Comparison of ENCODE assay signal across 21 cellular contexts in genomic region chr5:133749331-133749985, GRCh38.
DNase-seq lines count a peak whose midpoint lies in the region; ATAC-seq, FAIRE-seq and TF ChIP-seq lines count a peak whose summit lies in the region.
"Had no signal": no experiment of that assay in that cellular context is flagged by ENCODE, and none has a peak within 500 bp of the region (broad histone marks: within the 10 kb centered on the region; RNA-seq: fewer than 3 reads in every experiment).

No MANE protein-coding gene starts in this region.

- no peak overlapping the region for H3K4me2 ChIP-seq in GM12878 (ENCODE audit: control insufficient read depth, insufficient read depth)

- no peak overlapping the region for H3K4me3 Mint-ChIP-seq in activated T-cell treated with anti-CD3 and anti-CD28 coated beads, Interleukin-2, amount 50 U/mL, for 72 hours
- H3K4me3 Mint-ChIP-seq in stimulated activated effector memory CD8-positive, alpha-beta T cell treated with anti-CD3 and anti-CD28 coated beads, Interleukin-12 subunit alpha, Interleukin-12 subunit beta, amount 100 ng/mL, for 72 hours: no peak overlapping the region

- in situ Hi-C loops in GM12878 (cut with MboI): no loop called here

- SMC1A ChIA-PET in GM12878 (lab: Charles Lee; ENCODE audit: uncharacterized antibody, unreplicated experiment): interaction anchor here (0.9 to 1.8 kb wide), 3 partner anchors 23 to 75 kb away, joined by 3 to 7 read pairs (median 3); no protein-coding TSS in a partner anchor

- no peaks in the 10 kb centered on the region for H3K79me2 ChIP-seq in GM12878 (ENCODE audit: control insufficient read depth, insufficient read depth, low read length)

- H3K4me3 ChIP-seq in GM12878: no peak overlapping the region
- H3K4me3 ChIP-seq: MG63 had no signal

- ATAC-seq in activated T-cell treated with anti-CD3 and anti-CD28 coated beads, Interleukin-2, amount 50 U/mL, for 72 hours (replicated peaks in 1 of 2): peak; percentile 80 to 93
- peak; percentile 54 for ATAC-seq in GM12878
- peak; percentile 69 for ATAC-seq in stimulated activated effector memory CD8-positive, alpha-beta T cell treated with anti-CD3 and anti-CD28 coated beads, Interleukin-12 subunit alpha, Interleukin-12 subunit beta, amount 100 ng/mL, for 72 hours
- no peak for ATAC-seq in GM18505 (IDR thresholded peaks at IDR 0.05; ENCODE audit: unreplicated experiment)

- POLR2A ChIA-PET in GM12878 (lab: Charles Lee): interaction anchor here (0.6 to 1.3 kb wide), 3 partner anchors 71 to 772 kb away, joined by 3 to 4 read pairs (median 4); no protein-coding TSS in a partner anchor

- no peaks in the 10 kb centered on the region for H3K9me3 Mint-ChIP-seq in activated T-cell treated with anti-CD3 and anti-CD28 coated beads, Interleukin-2, amount 50 U/mL, for 72 hours
- H3K9me3 Mint-ChIP-seq in stimulated activated effector memory CD8-positive, alpha-beta T cell treated with anti-CD3 and anti-CD28 coated beads, Interleukin-12 subunit alpha, Interleukin-12 subunit beta, amount 100 ng/mL, for 72 hours: no peaks in the 10 kb centered on the region

- 18% methylated on average over 3 of the region's 3 CpGs for WGBS in GM12878 (ENCODE audit: insufficient coverage, insufficient replicate concordance, low lambda C conversion rate, missing lambda C conversion rate)

- H3K27ac ChIP-seq in GM12878 (ENCODE audit: control insufficient read depth, insufficient read depth): no peak overlapping the region
- H3K27ac ChIP-seq: C4-2B had no signal

- H3K27ac Mint-ChIP-seq in activated T-cell treated with anti-CD3 and anti-CD28 coated beads, Interleukin-2, amount 50 U/mL, for 72 hours: no peak overlapping the region
- H3K27ac Mint-ChIP-seq in stimulated activated effector memory CD8-positive, alpha-beta T cell treated with anti-CD3 and anti-CD28 coated beads, Interleukin-12 subunit alpha, Interleukin-12 subunit beta, amount 100 ng/mL, for 72 hours: no peak overlapping the region

- TF ChIP-seq EP300 in GM12878 (IDR thresholded peaks at IDR 0.05; ENCODE audit: borderline replicate concordance in 1 of 2, control insufficient read depth in 1 of 2, low read depth in 2 of 2, low read length in 2 of 2): no peak

- H2AFZ ChIP-seq in GM12878 (ENCODE audit: control insufficient read depth, low read depth, low read length): no peak overlapping the region

- no peaks in the 10 kb centered on the region; a peak in 1 of 4 replicates for H3K27me3 ChIP-seq in GM12878 (replicated peaks in 1 of 2; ENCODE audit: control insufficient read depth in 2 of 2, insufficient read depth in 2 of 2, low read length in 1 of 2)
- H3K27me3 ChIP-seq: MG63 had no signal

- FAIRE-seq in GM12878 (lab: Jason Lieb, UNC): no peak
- FAIRE-seq: GM12892, H1 had no signal

- H3K9me3 ChIP-seq in GM12878 (replicated peaks; ENCODE audit: control insufficient read depth, insufficient read depth, low read length): no peaks in the 10 kb centered on the region; the same call in 2 of the 3 replicates

- no peak overlapping the region for H3K9ac ChIP-seq in GM12878 (ENCODE audit: control insufficient read depth, insufficient read depth, low read length)

- no peaks in the 10 kb centered on the region for H3K36me3 ChIP-seq in GM12878 (ENCODE audit: control insufficient read depth in 2 of 2, insufficient read depth in 2 of 2, low read length in 1 of 2)
- H3K36me3 ChIP-seq: MG63 had no signal

- no peaks in the 10 kb centered on the region for H3K4me1 ChIP-seq in GM12878 (ENCODE audit: control insufficient read depth, insufficient read depth, low read length)

- TF ChIP-seq POLR2A in GM12878 (IDR thresholded peaks at IDR 0.05; ENCODE audit: low read depth, low read length) (no peak), GM18505 (IDR thresholded peaks at IDR 0.05; ENCODE audit: borderline replicate concordance, extremely low read depth, insufficient read depth, insufficient read length) (no peak)

- DNase-seq in activated T-cell treated with anti-CD3 and anti-CD28 coated beads, Interleukin-2, amount 50 U/mL, for 72 hours: peak; percentile 21 to 25
- DNase-seq in activated T-cell treated with anti-CD3 and anti-CD28 coated beads, Interleukin-2, amount 50 U/mL, for 1 hour: no peak
- peak; percentile 32 for DNase-seq in M059J (ENCODE audit: low read depth)
- no peak for DNase-seq in GM12878 (ENCODE audit: low read depth, low spot score)
- no peak for DNase-seq in stimulated activated effector memory CD8-positive, alpha-beta T cell treated with anti-CD3 and anti-CD28 coated beads, Interleukin-12 subunit alpha, Interleukin-12 subunit beta, amount 100 ng/mL, for 72 hours (ENCODE audit: low spot score in 2 of 2)
- no peak for DNase-seq in HuH-7.5 (ENCODE audit: low spot score)
- DNase-seq in activated gamma-delta T cell treated with Interleukin-2 at 50 U/mL for 16 hours: no peak
- DNase-seq: DMS 273 treated with DMSO at 0.1 percent for 48 hours, GF-D8, KG1, MG63, NCI-H1092 treated with DMSO at 0.1 percent for 48 hours, NCI-H187, NCI-H345, NCI-H526, OCI-M1, SIG-M5 had no signal

- no peaks in the 10 kb centered on the region for H3K36me3 Mint-ChIP-seq in activated T-cell treated with anti-CD3 and anti-CD28 coated beads, Interleukin-2, amount 50 U/mL, for 72 hours (ENCODE audit: insufficient read depth in 2 of 2)
- H3K36me3 Mint-ChIP-seq in stimulated activated effector memory CD8-positive, alpha-beta T cell treated with anti-CD3 and anti-CD28 coated beads, Interleukin-12 subunit alpha, Interleukin-12 subunit beta, amount 100 ng/mL, for 72 hours: no peaks in the 10 kb centered on the region

- peaks cover 8% of the 10 kb centered on the region for H3K4me1 Mint-ChIP-seq in activated T-cell treated with anti-CD3 and anti-CD28 coated beads, Interleukin-2, amount 50 U/mL, for 72 hours (ENCODE audit: low read depth)
- no peaks in the 10 kb centered on the region for H3K4me1 Mint-ChIP-seq in stimulated activated effector memory CD8-positive, alpha-beta T cell treated with anti-CD3 and anti-CD28 coated beads, Interleukin-12 subunit alpha, Interleukin-12 subunit beta, amount 100 ng/mL, for 72 hours

- CTCF ChIA-PET in GM12878 (lab: Yijun Ruan, JAX): no interaction called here

- H3K27me3 Mint-ChIP-seq in activated T-cell treated with anti-CD3 and anti-CD28 coated beads, Interleukin-2, amount 50 U/mL, for 72 hours (ENCODE audit: low read depth): peaks cover 17% of the 10 kb centered on the region

- intact Hi-C loops in GM12878 (cut with micrococcal nuclease; ENCODE audit: unreplicated experiment): no loop called here

- RAD21 ChIA-PET in GM12878 (lab: Charles Lee; ENCODE audit: unreplicated experiment): interaction anchor here (0.5 kb wide), 1 partner anchor 50 kb away, joined by 3 read pairs; no protein-coding TSS in a partner anchor

- no peaks in the 10 kb centered on the region for H4K20me1 ChIP-seq in GM12878 (ENCODE audit: control insufficient read depth, insufficient read depth)

- BruUV-seq in GM12878 (replicated peaks; lab: Mats Ljungman, UMichigan): no TSS peak

- TF ChIP-seq RAD21 in GM12878 (IDR thresholded peaks at IDR 0.05; ENCODE audit: insufficient read depth, low read depth, low read length): no peak

- TF ChIP-seq CTCF in GM12878 (IDR thresholded peaks at IDR 0.05 in 2 of 3, conservative IDR thresholded peaks at IDR 0.05 in 1 of 3; ENCODE audit: control insufficient read depth in 2 of 3, extremely low read depth in 1 of 3, insufficient read depth in 1 of 3, low read depth in 3 of 3, low read length in 3 of 3): no peak

TF ChIP-seq in GM12878, 131 proteins besides CTCF, POLR2A, EP300 and RAD21:
- TF ChIP-seq RELB (IDR thresholded peaks at IDR 0.05; ENCODE audit: low read depth) (no peak), NFIC (IDR thresholded peaks at IDR 0.05; ENCODE audit: low read depth, low read length) (no peak), ASH2L (IDR thresholded peaks at IDR 0.05; ENCODE audit: borderline replicate concordance, low read depth) (no peak), MLLT1 (IDR thresholded peaks at IDR 0.05) (no peak), HCFC1 (IDR thresholded peaks at IDR 0.05; ENCODE audit: low read length) (no peak), CBFB (IDR thresholded peaks at IDR 0.05; ENCODE audit: low read depth) (no peak), MTA3 (IDR thresholded peaks at IDR 0.05; ENCODE audit: borderline replicate concordance, low read length) (no peak), BHLHE40 (IDR thresholded peaks at IDR 0.05; ENCODE audit: borderline replicate concordance in 1 of 2, low read depth in 2 of 2, low read length in 1 of 2) (no peak), PKNOX1 (IDR thresholded peaks at IDR 0.05) (no peak)

Comparison
In these comparisons a context has a peak if more than half of its experiments do, and no peak if none do; other contexts are left out.
1. DNase-seq: peak in activated T-cell treated with anti-CD3 and anti-CD28 coated beads, Interleukin-2, amount 50 U/mL, for 72 hours (2 of 2) and M059J (single experiment); none in activated T-cell treated with anti-CD3 and anti-CD28 coated beads, Interleukin-2, amount 50 U/mL, for 1 hour (single experiment), GM12878 (single experiment), stimulated activated effector memory CD8-positive, alpha-beta T cell treated with anti-CD3 and anti-CD28 coated beads, Interleukin-12 subunit alpha, Interleukin-12 subunit beta, amount 100 ng/mL, for 72 hours (0 of 2), HuH-7.5 (single experiment) and activated gamma-delta T cell treated with Interleukin-2 at 50 U/mL for 16 hours (single experiment).